ENCODE assay signal across 10 cellular contexts in genomic region chr11:63535734-63536133, GRCh38. TPM values are rescaled to one million over a fixed set of nuclear protein-coding genes. Genes with fewer than 3 reads are reported as not detected.
A peak's percentile ranks its signal among the peaks of the same experiment; 100 is the strongest.
DNase-seq lines count a peak whose midpoint lies in the region; ATAC-seq and TF ChIP-seq lines count a peak whose summit lies in the region.
"Had no signal": no experiment of that assay in that cellular context is flagged by ENCODE, and none has a peak within 500 bp of the region (broad histone marks: within the 10 kb centered on the region; RNA-seq: fewer than 3 reads in every experiment).

No MANE protein-coding gene starts in this region.

- ATAC-seq in right lobe of liver, result no peak
- no peak for ATAC-seq in HG02759 (IDR thresholded peaks at IDR 0.05; ENCODE audit: unreplicated experiment)
- ATAC-seq in GM21381 (IDR thresholded peaks at IDR 0.05; ENCODE audit: unreplicated experiment), result no peak

- peak; percentile 41 for DNase-seq in stimulated activated CD4-positive, alpha-beta T cell treated with anti-CD3 and anti-CD28 coated beads, Interleukin-15, amount 100 ng/mL, for 24 hours
- no peak for DNase-seq in stimulated activated CD4-positive, alpha-beta T cell treated with anti-CD3 and anti-CD28 coated beads, Interleukin-4, amount 100 ng/mL, for 1 hour
- DNase-seq in activated T-cell treated with anti-CD3 and anti-CD28 coated beads, Interleukin-2, amount 50 U/mL, for 48 hours, result peak; percentile 45 to 60
- DNase-seq in right lobe of liver, result no peak
- no peak for DNase-seq in vagina (ENCODE audit: extremely low spot score in 2 of 2)
- DNase-seq in NCI-H510A treated with DMSO at 0.1 percent for 48 hours (lab: John Stamatoyannopoulos, UW), result no peak

- peak overlapping the region in 2 of 3 donors; percentile 84 to 92 for H3K27ac ChIP-seq in right lobe of liver
- H3K27ac ChIP-seq in vagina, result peak overlapping the region; percentile 84

- H3K4me1 ChIP-seq in right lobe of liver (peaks cover 3 to 19% (median 12%) of the 10 kb centered on the region in 4 donors), vagina (peaks cover 39% of the 10 kb centered on the region)

- H3K27me3 ChIP-seq in right lobe of liver (no peaks in the 10 kb centered on the region), vagina (no peaks in the 10 kb centered on the region)

- intact Hi-C loops in right lobe of liver (cut with DNase I) (no loop called here), vagina (cut with DNase I) (no loop called here)

- no CpG with 5 or more reads among the region's 1 CpG for WGBS in right lobe of liver (ENCODE audit: insufficient coverage, low coverage, low lambda C conversion rate, missing lambda C conversion rate)

- TF ChIP-seq CTCF in right lobe of liver (IDR thresholded peaks at IDR 0.05) (no peak), vagina (IDR thresholded peaks at IDR 0.05) (no peak)

- H3K4me3 ChIP-seq in right lobe of liver (no peak overlapping the region), vagina (no peak overlapping the region)

- TF ChIP-seq POLR2A in right lobe of liver (IDR thresholded peaks at IDR 0.05) (no peak), vagina (IDR thresholded peaks at IDR 0.05) (no peak)

- H3K36me3 ChIP-seq in right lobe of liver (peaks cover 0 to 2% (median 0%) of the 10 kb centered on the region in 4 donors), vagina (no peaks in the 10 kb centered on the region)
- H3K36me3 ChIP-seq: neutrophil had no signal

- H3K9me3 ChIP-seq in right lobe of liver, result no peaks in the 10 kb centered on the region
- H3K9me3 ChIP-seq in vagina, result no peaks in the 10 kb centered on the region
- H3K9me3 ChIP-seq: neutrophil had no signal

RNA-seq across cellular contexts. Expression of gene PLAAT4, which starts 0.9 kb away (rescaled TPM):
- 10 to 100 TPM; 15.9 to 56.8 (median 47.0) TPM for total RNA-seq in right lobe of liver
- 43.5 TPM for total RNA-seq in vagina
- total RNA-seq: NCI-H460 had no signal

RNA-seq across cellular contexts. Expression of gene PLAAT2, which starts 27.4 kb away (rescaled TPM):
- 1 to 10 TPM in 2 of 6 experiments, under 1 TPM in 1, not detected in 3; 0.42 to 2.2 (median 1.1) TPM for total RNA-seq in right lobe of liver
- not detected for total RNA-seq in vagina
- total RNA-seq: NCI-H460 had no signal

RNA-seq across cellular contexts. Expression of gene LGALS12, which starts 29.9 kb away (rescaled TPM):
- under 1 TPM in 1 of 6 experiments, not detected in 5; 0.15 TPM for total RNA-seq in right lobe of liver
- 2.7 TPM for total RNA-seq in vagina
- total RNA-seq: NCI-H460 had no signal

RNA-seq across cellular contexts. Expression of gene PLAAT5, which starts 44.8 kb away (rescaled TPM):
- total RNA-seq in right lobe of liver, result not detected
- total RNA-seq in vagina, result 0.74 TPM
- total RNA-seq: NCI-H460 had no signal

Comparison
In these comparisons a context has a peak if more than half of its experiments do, and no peak if none do; other contexts are left out.
1. DNase-seq: peak in stimulated activated CD4-positive, alpha-beta T cell treated with anti-CD3 and anti-CD28 coated beads, Interleukin-15, amount 100 ng/mL, for 24 hours (single experiment) and activated T-cell treated with anti-CD3 and anti-CD28 coated beads, Interleukin-2, amount 50 U/mL, for 48 hours (2 of 2); none in stimulated activated CD4-positive, alpha-beta T cell treated with anti-CD3 and anti-CD28 coated beads, Interleukin-4, amount 100 ng/mL, for 1 hour (single experiment), right lobe of liver (0 of 3), vagina (0 of 2) and NCI-H510A treated with DMSO at 0.1 percent for 48 hours (single experiment).